1 cellular context compared by ENCODE assay signal in the genomic region with DNA sequence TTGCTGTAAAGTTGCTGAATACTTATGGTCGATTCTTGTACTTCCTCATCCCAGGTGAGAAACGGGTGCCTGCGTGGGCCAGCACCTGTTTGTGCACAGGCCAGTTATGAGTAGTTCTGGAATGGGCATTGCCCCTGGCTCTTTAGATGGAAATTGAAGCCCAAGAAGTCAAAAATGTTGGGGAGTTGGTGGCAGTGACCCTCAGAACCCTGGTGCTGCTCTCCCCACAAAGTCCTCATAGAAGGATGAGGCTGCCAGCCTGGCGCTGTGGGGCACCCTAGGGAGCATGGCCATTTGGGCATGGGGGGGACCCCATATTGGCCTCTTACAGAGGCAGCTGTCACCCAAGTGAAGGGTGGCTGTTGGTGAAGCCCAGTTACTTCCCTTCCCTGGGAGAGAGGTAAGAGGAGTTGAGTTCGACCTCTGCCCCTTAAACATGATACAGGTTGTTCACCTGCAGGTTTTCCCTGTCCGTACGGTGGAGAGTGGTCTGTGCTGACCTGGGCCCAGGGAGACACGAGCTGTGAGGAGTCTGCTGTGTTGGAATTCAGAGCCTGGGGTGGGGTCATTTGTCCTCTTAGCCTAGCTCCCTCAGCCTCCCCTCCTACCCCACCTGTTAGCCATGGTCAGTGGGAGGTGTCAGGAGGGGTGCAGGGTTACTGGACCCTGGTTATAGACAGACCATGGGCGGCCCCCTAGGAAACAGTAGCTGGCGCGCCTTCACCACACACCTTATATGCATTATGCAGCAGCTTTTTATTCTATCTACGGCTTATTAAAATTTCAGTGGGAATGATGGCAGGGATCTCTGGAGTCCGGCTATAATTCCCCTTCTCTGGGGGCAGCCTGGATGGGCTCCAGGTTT.
TF ChIP-seq lines count a peak whose summit lies in the region.

No MANE protein-coding gene starts in this region.

TF ChIP-seq in GM23338, 12 proteins besides CTCF, POLR2A, EP300 and RAD21 (continued from another document):
- TF ChIP-seq, protein P1, sequence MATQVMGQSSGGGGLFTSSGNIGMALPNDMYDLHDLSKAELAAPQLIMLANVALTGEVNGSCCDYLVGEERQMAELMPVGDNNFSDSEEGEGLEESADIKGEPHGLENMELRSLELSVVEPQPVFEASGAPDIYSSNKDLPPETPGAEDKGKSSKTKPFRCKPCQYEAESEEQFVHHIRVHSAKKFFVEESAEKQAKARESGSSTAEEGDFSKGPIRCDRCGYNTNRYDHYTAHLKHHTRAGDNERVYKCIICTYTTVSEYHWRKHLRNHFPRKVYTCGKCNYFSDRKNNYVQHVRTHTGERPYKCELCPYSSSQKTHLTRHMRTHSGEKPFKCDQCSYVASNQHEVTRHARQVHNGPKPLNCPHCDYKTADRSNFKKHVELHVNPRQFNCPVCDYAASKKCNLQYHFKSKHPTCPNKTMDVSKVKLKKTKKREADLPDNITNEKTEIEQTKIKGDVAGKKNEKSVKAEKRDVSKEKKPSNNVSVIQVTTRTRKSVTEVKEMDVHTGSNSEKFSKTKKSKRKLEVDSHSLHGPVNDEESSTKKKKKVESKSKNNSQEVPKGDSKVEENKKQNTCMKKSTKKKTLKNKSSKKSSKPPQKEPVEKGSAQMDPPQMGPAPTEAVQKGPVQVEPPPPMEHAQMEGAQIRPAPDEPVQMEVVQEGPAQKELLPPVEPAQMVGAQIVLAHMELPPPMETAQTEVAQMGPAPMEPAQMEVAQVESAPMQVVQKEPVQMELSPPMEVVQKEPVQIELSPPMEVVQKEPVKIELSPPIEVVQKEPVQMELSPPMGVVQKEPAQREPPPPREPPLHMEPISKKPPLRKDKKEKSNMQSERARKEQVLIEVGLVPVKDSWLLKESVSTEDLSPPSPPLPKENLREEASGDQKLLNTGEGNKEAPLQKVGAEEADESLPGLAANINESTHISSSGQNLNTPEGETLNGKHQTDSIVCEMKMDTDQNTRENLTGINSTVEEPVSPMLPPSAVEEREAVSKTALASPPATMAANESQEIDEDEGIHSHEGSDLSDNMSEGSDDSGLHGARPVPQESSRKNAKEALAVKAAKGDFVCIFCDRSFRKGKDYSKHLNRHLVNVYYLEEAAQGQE (IDR thresholded peaks at IDR 0.05; ENCODE audit: unreplicated experiment): no peak
- TF ChIP-seq NANOG (IDR thresholded peaks at IDR 0.05; ENCODE audit: borderline replicate concordance) (no peak), CREB1 (CRISPR knock-in tag; IDR thresholded peaks at IDR 0.05; ENCODE audit: low read depth) (no peak), STAT1 (IDR thresholded peaks at IDR 0.05; ENCODE audit: unreplicated experiment) (no peak), JUNB (IDR thresholded peaks at IDR 0.05; ENCODE audit: unreplicated experiment) (no peak), POLR2AphosphoS5 (IDR thresholded peaks at IDR 0.05; ENCODE audit: low read depth) (no peak; the same call in 1 of the 2 replicates), ZNF114 (CRISPR knock-in tag; IDR thresholded peaks at IDR 0.05) (no peak), EZH2phosphoT487 (IDR thresholded peaks at IDR 0.05; ENCODE audit: unreplicated experiment) (no peak), EZH2 (IDR thresholded peaks at IDR 0.05; ENCODE audit: low read depth, unreplicated experiment) (no peak)
- TF ChIP-seq, protein P2, sequence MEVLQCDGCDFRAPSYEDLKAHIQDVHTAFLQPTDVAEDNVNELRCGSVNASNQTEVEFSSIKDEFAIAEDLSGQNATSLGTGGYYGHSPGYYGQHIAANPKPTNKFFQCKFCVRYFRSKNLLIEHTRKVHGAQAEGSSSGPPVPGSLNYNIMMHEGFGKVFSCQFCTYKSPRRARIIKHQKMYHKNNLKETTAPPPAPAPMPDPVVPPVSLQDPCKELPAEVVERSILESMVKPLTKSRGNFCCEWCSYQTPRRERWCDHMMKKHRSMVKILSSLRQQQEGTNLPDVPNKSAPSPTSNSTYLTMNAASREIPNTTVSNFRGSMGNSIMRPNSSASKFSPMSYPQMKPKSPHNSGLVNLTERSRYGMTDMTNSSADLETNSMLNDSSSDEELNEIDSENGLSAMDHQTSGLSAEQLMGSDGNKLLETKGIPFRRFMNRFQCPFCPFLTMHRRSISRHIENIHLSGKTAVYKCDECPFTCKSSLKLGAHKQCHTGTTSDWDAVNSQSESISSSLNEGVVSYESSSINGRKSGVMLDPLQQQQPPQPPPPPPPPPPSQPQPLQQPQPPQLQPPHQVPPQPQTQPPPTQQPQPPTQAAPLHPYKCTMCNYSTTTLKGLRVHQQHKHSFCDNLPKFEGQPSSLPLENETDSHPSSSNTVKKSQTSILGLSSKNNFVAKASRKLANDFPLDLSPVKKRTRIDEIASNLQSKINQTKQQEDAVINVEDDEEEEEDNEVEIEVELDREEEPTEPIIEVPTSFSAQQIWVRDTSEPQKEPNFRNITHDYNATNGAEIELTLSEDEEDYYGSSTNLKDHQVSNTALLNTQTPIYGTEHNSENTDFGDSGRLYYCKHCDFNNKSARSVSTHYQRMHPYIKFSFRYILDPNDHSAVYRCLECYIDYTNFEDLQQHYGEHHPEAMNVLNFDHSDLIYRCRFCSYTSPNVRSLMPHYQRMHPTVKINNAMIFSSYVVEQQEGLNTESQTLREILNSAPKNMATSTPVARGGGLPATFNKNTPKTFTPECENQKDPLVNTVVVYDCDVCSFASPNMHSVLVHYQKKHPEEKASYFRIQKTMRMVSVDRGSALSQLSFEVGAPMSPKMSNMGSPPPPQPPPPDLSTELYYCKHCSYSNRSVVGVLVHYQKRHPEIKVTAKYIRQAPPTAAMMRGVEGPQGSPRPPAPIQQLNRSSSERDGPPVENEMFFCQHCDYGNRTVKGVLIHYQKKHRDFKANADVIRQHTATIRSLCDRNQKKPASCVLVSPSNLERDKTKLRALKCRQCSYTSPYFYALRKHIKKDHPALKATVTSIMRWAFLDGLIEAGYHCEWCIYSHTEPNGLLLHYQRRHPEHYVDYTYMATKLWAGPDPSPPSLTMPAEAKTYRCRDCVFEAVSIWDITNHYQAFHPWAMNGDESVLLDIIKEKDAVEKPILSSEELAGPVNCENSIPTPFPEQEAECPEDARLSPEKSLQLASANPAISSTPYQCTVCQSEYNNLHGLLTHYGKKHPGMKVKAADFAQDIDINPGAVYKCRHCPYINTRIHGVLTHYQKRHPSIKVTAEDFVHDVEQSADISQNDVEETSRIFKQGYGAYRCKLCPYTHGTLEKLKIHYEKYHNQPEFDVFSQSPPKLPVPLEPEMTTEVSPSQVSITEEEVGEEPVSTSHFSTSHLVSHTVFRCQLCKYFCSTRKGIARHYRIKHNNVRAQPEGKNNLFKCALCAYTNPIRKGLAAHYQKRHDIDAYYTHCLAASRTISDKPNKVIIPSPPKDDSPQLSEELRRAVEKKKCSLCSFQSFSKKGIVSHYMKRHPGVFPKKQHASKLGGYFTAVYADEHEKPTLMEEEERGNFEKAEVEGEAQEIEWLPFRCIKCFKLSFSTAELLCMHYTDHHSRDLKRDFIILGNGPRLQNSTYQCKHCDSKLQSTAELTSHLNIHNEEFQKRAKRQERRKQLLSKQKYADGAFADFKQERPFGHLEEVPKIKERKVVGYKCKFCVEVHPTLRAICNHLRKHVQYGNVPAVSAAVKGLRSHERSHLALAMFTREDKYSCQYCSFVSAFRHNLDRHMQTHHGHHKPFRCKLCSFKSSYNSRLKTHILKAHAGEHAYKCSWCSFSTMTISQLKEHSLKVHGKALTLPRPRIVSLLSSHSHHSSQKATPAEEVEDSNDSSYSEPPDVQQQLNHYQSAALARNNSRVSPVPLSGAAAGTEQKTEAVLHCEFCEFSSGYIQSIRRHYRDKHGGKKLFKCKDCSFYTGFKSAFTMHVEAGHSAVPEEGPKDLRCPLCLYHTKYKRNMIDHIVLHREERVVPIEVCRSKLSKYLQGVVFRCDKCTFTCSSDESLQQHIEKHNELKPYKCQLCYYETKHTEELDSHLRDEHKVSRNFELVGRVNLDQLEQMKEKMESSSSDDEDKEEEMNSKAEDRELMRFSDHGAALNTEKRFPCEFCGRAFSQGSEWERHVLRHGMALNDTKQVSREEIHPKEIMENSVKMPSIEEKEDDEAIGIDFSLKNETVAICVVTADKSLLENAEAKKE (CRISPR knock-in tag; IDR thresholded peaks at IDR 0.05): no peak
- TF ChIP-seq, protein P3, sequence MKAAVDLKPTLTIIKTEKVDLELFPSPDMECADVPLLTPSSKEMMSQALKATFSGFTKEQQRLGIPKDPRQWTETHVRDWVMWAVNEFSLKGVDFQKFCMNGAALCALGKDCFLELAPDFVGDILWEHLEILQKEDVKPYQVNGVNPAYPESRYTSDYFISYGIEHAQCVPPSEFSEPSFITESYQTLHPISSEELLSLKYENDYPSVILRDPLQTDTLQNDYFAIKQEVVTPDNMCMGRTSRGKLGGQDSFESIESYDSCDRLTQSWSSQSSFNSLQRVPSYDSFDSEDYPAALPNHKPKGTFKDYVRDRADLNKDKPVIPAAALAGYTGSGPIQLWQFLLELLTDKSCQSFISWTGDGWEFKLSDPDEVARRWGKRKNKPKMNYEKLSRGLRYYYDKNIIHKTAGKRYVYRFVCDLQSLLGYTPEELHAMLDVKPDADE (IDR thresholded peaks at IDR 0.05): no peak
